In genomic region chr15:74205593-74205969, GRCh38 we compare ENCODE assay signal across 23 cellular contexts. TPM values are rescaled to one million over a fixed set of nuclear protein-coding genes. Genes with fewer than 3 reads are reported as not detected.
DNase-seq lines count a peak whose midpoint lies in the region; FAIRE-seq and TF ChIP-seq lines count a peak whose summit lies in the region.
"Had no signal": no experiment of that assay in that cellular context is flagged by ENCODE, and none has a peak within 500 bp of the region (broad histone marks: within the 10 kb centered on the region; RNA-seq: fewer than 3 reads in every experiment).

No MANE protein-coding gene starts in this region.

- H2BK15ac ChIP-seq in H1 (ENCODE audit: low read length) (peak overlapping the region; percentile 88; the same call in 1 of the 2 replicates), H9 (ENCODE audit: low read depth, low read length) (no peak overlapping the region)

- peaks cover 88% of the 10 kb centered on the region for H3K4me1 ChIP-seq in Loucy (ENCODE audit: insufficient read depth, low read length, poor library complexity, severe bottlenecking)
- peaks cover 9 to 71% (median 50%) of the 10 kb centered on the region in 4 experiments for H3K4me1 ChIP-seq in H1 (replicated peaks in 1 of 4; ENCODE audit: control insufficient read depth in 3 of 4, insufficient read depth in 4 of 4, low read length in 3 of 4)
- peaks cover 60% of the 10 kb centered on the region for H3K4me1 ChIP-seq in neural progenitor cell
- H3K4me1 ChIP-seq in H9 (ENCODE audit: insufficient read depth, low read length) = peaks cover 23% of the 10 kb centered on the region; the same call in 1 of the 2 replicates

- POLR2A ChIA-PET in H1 (lab: Charles Lee; ENCODE audit: partially characterized antibody) = interaction anchor here (2.0 to 7.3 kb wide), 2 partner anchors 9 to 17 kb away, joined by 6 to 58 read pairs; no protein-coding TSS in a partner anchor

- H3K36me3 Mint-ChIP-seq in neural progenitor cell (no peaks in the 10 kb centered on the region), H9 (ENCODE audit: insufficient read depth in 1 of 3, low read depth in 3 of 3) (peaks cover 7 to 10% (median 9%) of the 10 kb centered on the region in 3 experiments; a peak in 6 of 7 replicates), Calu3 (ENCODE audit: insufficient read depth, unreplicated experiment) (peaks cover 25% of the 10 kb centered on the region)
- H3K36me3 Mint-ChIP-seq: CD14-positive monocyte, IgD-negative memory B cell had no signal

- peaks cover 27% of the 10 kb centered on the region for H3K27me3 Mint-ChIP-seq in neural progenitor cell (ENCODE audit: insufficient read depth, low read depth)
- peaks cover 52% of the 10 kb centered on the region for H3K27me3 Mint-ChIP-seq in H9 (ENCODE audit: low read depth)
- H3K27me3 Mint-ChIP-seq in Calu3 (ENCODE audit: unreplicated experiment) = peaks cover 9% of the 10 kb centered on the region

- H3K79me1 ChIP-seq in H1 (ENCODE audit: low read depth, low read length) = peaks cover 3% of the 10 kb centered on the region; the same call in 1 of the 2 replicates
- no peaks in the 10 kb centered on the region for H3K79me1 ChIP-seq in H9 (ENCODE audit: insufficient read depth, low read depth, low read length, poor library complexity, severe bottlenecking)

- peaks cover 4% of the 10 kb centered on the region; the same call in 1 of the 2 replicates for H3K23me2 ChIP-seq in H1 (ENCODE audit: low read depth, low read length)
- H3K23me2 ChIP-seq in H9 (ENCODE audit: insufficient read length, low read depth, low read length, poor library complexity, severe bottlenecking) = peaks cover 18% of the 10 kb centered on the region

- no peak overlapping the region for H2BK120ac ChIP-seq in H1 (replicated peaks; ENCODE audit: low read depth, low read length)
- no peak overlapping the region for H2BK120ac ChIP-seq in H9 (ENCODE audit: low read depth, low read length, poor library complexity, severe bottlenecking)

- TF ChIP-seq CTCF in Loucy (conservative IDR thresholded peaks at IDR 0.05; ENCODE audit: low read length) (no peak), H1 (IDR thresholded peaks at IDR 0.05; ENCODE audit: control extremely low read depth in 1 of 3, insufficient read depth in 1 of 3, low read depth in 1 of 3, low read length in 3 of 3) (no peak), neural progenitor cell (IDR thresholded peaks at IDR 0.05) (no peak), H9 (conservative IDR thresholded peaks at IDR 0.05) (no peak), Calu3 (IDR thresholded peaks at IDR 0.05; ENCODE audit: unreplicated experiment) (no peak)

- peak overlapping the region; percentile 91 for H3K4me2 ChIP-seq in Loucy (ENCODE audit: low read depth, low read length, poor library complexity, severe bottlenecking)
- H3K4me2 ChIP-seq in H1 (ENCODE audit: insufficient read depth in 1 of 2, low read depth in 2 of 2, low read length in 2 of 2) = no peak overlapping the region
- H3K4me2 ChIP-seq in neural progenitor cell = no peak overlapping the region
- no peak overlapping the region for H3K4me2 ChIP-seq in H9 (ENCODE audit: insufficient read depth, insufficient read length, low read length)
- H3K4me2 ChIP-seq: KMS-11 had no signal

- no TSS peak for BruUV-seq in Calu3 (replicated peaks; lab: Mats Ljungman, UMichigan)

- H4K8ac ChIP-seq in H1 (ENCODE audit: extremely low read depth, insufficient read depth, low read length) = no peak overlapping the region
- H4K8ac ChIP-seq in H9 (replicated peaks; ENCODE audit: insufficient read length, low read depth, low read length) = no peak overlapping the region

- 0 out of 2 replicates have a peak overlapping the region, but pooled peaks have one; percentile 19 for H2BK12ac ChIP-seq in H1 (ENCODE audit: low read depth, low read length)
- H2BK12ac ChIP-seq in H9 (ENCODE audit: insufficient read length, low read depth, low read length) = no peak overlapping the region

- H3K36me3 ChIP-seq in Loucy (ENCODE audit: insufficient read depth, low read length) (peaks cover 10% of the 10 kb centered on the region; the same call in 1 of the 2 replicates), H1 (ENCODE audit: control insufficient read depth in 2 of 4, insufficient read depth in 4 of 4, low read length in 3 of 4) (no peaks in the 10 kb centered on the region), neural progenitor cell (no peaks in the 10 kb centered on the region)
- H3K36me3 ChIP-seq: SJSA1 had no signal

- H2BK20ac ChIP-seq in H1 (ENCODE audit: low read length) (no peak overlapping the region), H9 (ENCODE audit: low read depth, low read length, poor library complexity, severe bottlenecking) (no peak overlapping the region)

- H4K20me1 ChIP-seq in Loucy (ENCODE audit: insufficient read depth, low read length, poor library complexity, severe bottlenecking) (peaks cover 14% of the 10 kb centered on the region), H1 (replicated peaks in 1 of 2; ENCODE audit: control insufficient read depth in 1 of 2, insufficient read depth in 2 of 2, low read length in 2 of 2) (no peaks in the 10 kb centered on the region), neural progenitor cell (ENCODE audit: low read depth) (no peaks in the 10 kb centered on the region), H9 (ENCODE audit: control insufficient read depth, insufficient read depth, insufficient read length) (no peaks in the 10 kb centered on the region)

- peak overlapping the region; percentile 3; the same call in 1 of the 2 replicates for H2AK5ac ChIP-seq in H1 (ENCODE audit: low read depth, low read length)
- no peak overlapping the region for H2AK5ac ChIP-seq in H9 (ENCODE audit: insufficient read length, low read length)

- WGBS in H1 (ENCODE audit: extremely low coverage in 1 of 2, insufficient coverage in 1 of 2, insufficient read length in 1 of 2, insufficient replicate concordance in 2 of 2, low coverage in 1 of 2, low lambda C conversion rate in 2 of 2, missing lambda C conversion rate in 1 of 2), 2 experiments = 90% methylated on average over 4 of the region's 4 CpGs; no CpG with 5 or more reads in 1 of the 2 experiments
- WGBS in H9 (ENCODE audit: extremely low coverage, insufficient read length, low lambda C conversion rate) = no CpG with 5 or more reads among the region's 4 CpGs

- H3K79me2 ChIP-seq in Loucy (ENCODE audit: insufficient read depth, low read length) = peaks cover 93% of the 10 kb centered on the region
- H3K79me2 ChIP-seq in H1 (ENCODE audit: control insufficient read depth in 1 of 2, insufficient read depth in 2 of 2, low read length in 2 of 2) = 0 out of 4 replicates have a peak, but pooled peaks cover 0 to 3% of the 10 kb centered on the region in 2 experiments
- H3K79me2 ChIP-seq in neural progenitor cell (ENCODE audit: low read depth) = no peaks in the 10 kb centered on the region
- no peaks in the 10 kb centered on the region for H3K79me2 ChIP-seq in H9 (ENCODE audit: insufficient read depth, low read length)

- no peak overlapping the region for H3K14ac ChIP-seq in H1 (ENCODE audit: insufficient read length)
- no peak overlapping the region for H3K14ac ChIP-seq in H9 (ENCODE audit: insufficient read depth, low read length)

- no peak for TF ChIP-seq RAD21 in H1 (IDR thresholded peaks at IDR 0.05 in 1 of 2, conservative IDR thresholded peaks at IDR 0.05 in 1 of 2; ENCODE audit: low read depth in 2 of 2, low read length in 2 of 2)

- H3K4me3 ChIP-seq in Loucy (ENCODE audit: low read length, poor library complexity, severe bottlenecking) = peak overlapping the region; percentile 75
- H3K4me3 ChIP-seq in H1 (ENCODE audit: extremely low read depth in 1 of 4, insufficient read depth in 2 of 4, low read depth in 3 of 4, low read length in 4 of 4) = no peak overlapping the region
- H3K4me3 ChIP-seq in neural progenitor cell = no peak overlapping the region
- H3K4me3 ChIP-seq: SJSA1 had no signal

- H3K9ac ChIP-seq in Loucy (ENCODE audit: low read depth, low read length, poor library complexity, severe bottlenecking) (peak overlapping the region; percentile 90), H1 (replicated peaks in 1 of 4; ENCODE audit: extremely low read depth in 1 of 4, low read depth in 3 of 4, low read length in 3 of 4) (no peak overlapping the region), neural progenitor cell (no peak overlapping the region), H9 (ENCODE audit: extremely low read depth, insufficient read length, low read length) (no peak overlapping the region)
- H3K9ac ChIP-seq: KMS-11 had no signal

- H2BK5ac ChIP-seq in H1 (ENCODE audit: low read depth, low read length) (no peak overlapping the region; the same call in 1 of the 2 replicates), H9 (ENCODE audit: insufficient read length, low read length) (no peak overlapping the region)

- intact Hi-C loops in Calu3 (cut with micrococcal nuclease; ENCODE audit: unreplicated experiment) = no loop called here

- H3K9me3 ChIP-seq in Loucy (ENCODE audit: insufficient read depth, low read depth, low read length) (no peaks in the 10 kb centered on the region), H1 (ENCODE audit: insufficient read depth in 2 of 2, low read depth in 1 of 2, low read length in 1 of 2) (no peaks in the 10 kb centered on the region), neural progenitor cell (ENCODE audit: low read depth) (no peaks in the 10 kb centered on the region), H9 (ENCODE audit: control insufficient read depth, low read depth, low read length) (no peaks in the 10 kb centered on the region)
- H3K9me3 ChIP-seq: SJSA1 had no signal

- no peak for TF ChIP-seq EP300 in H1 (IDR thresholded peaks at IDR 0.05; ENCODE audit: borderline replicate concordance in 1 of 2, low read depth in 2 of 2, low read length in 2 of 2)

- H4K5ac ChIP-seq in H1 (ENCODE audit: insufficient read length, low read depth, low read length) (no peak overlapping the region), H9 (ENCODE audit: insufficient read length, low read depth, low read length) (no peak overlapping the region)

- H3K9me3 Mint-ChIP-seq in neural progenitor cell (no peaks in the 10 kb centered on the region), H9 (no peaks in the 10 kb centered on the region), Calu3 (ENCODE audit: low read depth, unreplicated experiment) (no peaks in the 10 kb centered on the region)
- H3K9me3 Mint-ChIP-seq: CD14-positive monocyte; CD8-positive, alpha-beta memory T cell had no signal

- FAIRE-seq in H1 (lab: Jason Lieb, UNC) = no peak
- FAIRE-seq: H54 had no signal

- no peaks in the 10 kb centered on the region for H3K27me3 ChIP-seq in Loucy (ENCODE audit: insufficient read depth, low read length, poor library complexity, severe bottlenecking)
- H3K27me3 ChIP-seq in H1 (replicated peaks in 1 of 4; ENCODE audit: control insufficient read depth in 3 of 4, extremely low read depth in 1 of 4, insufficient read depth in 3 of 4, low read length in 3 of 4) = peaks cover 0 to 11% (median 4%) of the 10 kb centered on the region in 4 experiments; a peak in 2 of 7 replicates
- no peaks in the 10 kb centered on the region for H3K27me3 ChIP-seq in neural progenitor cell
- no peaks in the 10 kb centered on the region for H3K27me3 ChIP-seq in H9 (ENCODE audit: insufficient read depth, low read length)
- H3K27me3 ChIP-seq: SJSA1 had no signal

- DNase-seq in H1 (ENCODE audit: low read depth in 1 of 2, low spot score in 2 of 2) = no peak
- DNase-seq in neural progenitor cell (ENCODE audit: low spot score) = no peak
- DNase-seq in H9 = no peak
- no peak for DNase-seq in stimulated activated CD4-positive, alpha-beta T cell treated with anti-CD3 and anti-CD28 coated beads, Interleukin-4, amount 100 ng/mL, for 24 hours
- no peak for DNase-seq in globus pallidus (ENCODE audit: low spot score)
- DNase-seq in Calu3 = no peak
- DNase-seq: CD8-positive, alpha-beta memory T cell; DMS79 treated with DMSO at 0.1 percent for 48 hours; GF-D8; NCI-H1092 treated with DMSO at 0.1 percent for 48 hours; NCI-H1436; NCI-H187; NCI-H2081 treated with DMSO at 0.1 percent for 48 hours; NCI-H526; Right ventricle myocardium superior; RPMI8226 had no signal

- H2AFZ ChIP-seq in Loucy (ENCODE audit: low read length) = no peak overlapping the region
- no peak overlapping the region for H2AFZ ChIP-seq in H1 (ENCODE audit: low read length)
- no peak overlapping the region for H2AFZ ChIP-seq in neural progenitor cell (replicated peaks)
- H2AFZ ChIP-seq in H9 (ENCODE audit: low read length) = no peak overlapping the region

- TF ChIP-seq POLR2A in H1 (IDR thresholded peaks at IDR 0.05; ENCODE audit: control extremely low read depth in 1 of 2, low read depth in 2 of 2, low read length in 2 of 2) = no peak

- H3K23ac ChIP-seq in H1 (ENCODE audit: insufficient read length) (no peak overlapping the region), H9 (ENCODE audit: insufficient read length, low read depth, low read length) (no peak overlapping the region)

- no peak overlapping the region for H3K56ac ChIP-seq in H1 (replicated peaks; ENCODE audit: insufficient read length, low read depth, low read length)
- H3K56ac ChIP-seq in H9 (ENCODE audit: insufficient read length, low read depth, low read length) = no peak overlapping the region

- no peak overlapping the region for H3T11ph ChIP-seq in H9 (ENCODE audit: low read length)

- peak overlapping the region; percentile 53 for H3K27ac Mint-ChIP-seq in neural progenitor cell
- H3K27ac Mint-ChIP-seq in H9 = no peak overlapping the region
- H3K27ac Mint-ChIP-seq in Calu3 (ENCODE audit: unreplicated experiment) = no peak overlapping the region
- H3K27ac Mint-ChIP-seq: CD14-positive monocyte; CD8-positive, alpha-beta memory T cell; IgD-negative memory B cell had no signal

- H3F3A ChIP-seq in Loucy (ENCODE audit: low read depth) = peaks cover 7% of the 10 kb centered on the region
- H3F3A ChIP-seq in neural progenitor cell (ENCODE audit: low read depth) = peaks cover 53% of the 10 kb centered on the region

- peaks cover 92% of the 10 kb centered on the region for H3K4me1 Mint-ChIP-seq in neural progenitor cell
- H3K4me1 Mint-ChIP-seq in H9 = peaks cover 71 to 79% of the 10 kb centered on the region in 2 experiments
- H3K4me1 Mint-ChIP-seq in Calu3 (ENCODE audit: low read depth, unreplicated experiment) = peaks cover 53% of the 10 kb centered on the region
- H3K4me1 Mint-ChIP-seq: CD8-positive, alpha-beta memory T cell; IgD-negative memory B cell had no signal

- H3K27ac ChIP-seq in H1 (ENCODE audit: low read depth, low read length) = no peak overlapping the region
- H3K27ac ChIP-seq in neural progenitor cell = no peak overlapping the region
- H3K27ac ChIP-seq in H9 (ENCODE audit: insufficient read length, low read depth, low read length) = no peak overlapping the region
- H3K27ac ChIP-seq: KMS-11, SJSA1 had no signal

- no peak overlapping the region for H3K4me3 Mint-ChIP-seq in neural progenitor cell
- H3K4me3 Mint-ChIP-seq in H9 = no peak overlapping the region
- H3K4me3 Mint-ChIP-seq in Calu3 (ENCODE audit: low read depth, unreplicated experiment) = no peak overlapping the region
- H3K4me3 Mint-ChIP-seq: CD14-positive monocyte; CD8-positive, alpha-beta memory T cell had no signal

- peak overlapping the region; percentile 46 for H4K91ac ChIP-seq in H1 (replicated peaks; ENCODE audit: insufficient read length, low read length)
- H4K91ac ChIP-seq in H9 (ENCODE audit: insufficient read length, low read depth, low read length) = no peak overlapping the region

- H3K18ac ChIP-seq in H1 (ENCODE audit: extremely low read depth, low read length) (no peak overlapping the region), H9 (ENCODE audit: insufficient read length, low read depth, low read length) (no peak overlapping the region)

- H3K9me2 ChIP-seq in Loucy (replicated peaks; ENCODE audit: low read depth, low read length) = no peaks in the 10 kb centered on the region

- H3K4ac ChIP-seq in H1 (replicated peaks; ENCODE audit: insufficient read length, low read depth, low read length) (no peak overlapping the region), H9 (ENCODE audit: low read depth, low read length) (no peak overlapping the region)

- CTCF ChIA-PET in H1 (lab: Charles Lee; ENCODE audit: partially characterized antibody) (interaction anchor here (0.8 to 2.2 kb wide), 7 partner anchors 8 to 115 kb away, joined by 3 to 5 read pairs (median 4); no protein-coding TSS in a partner anchor), Calu3 (lab: Charles Lee) (no interaction called here)

RNA-seq across cellular contexts. Expression of gene STRA6, which starts 3.0 kb away (rescaled TPM):
- 7.6 and 9.3 TPM in 2 replicates for total RNA-seq in H1 (2021; fragmentation: NEBNext Ultra II Directional; extraction: Animal tissue kit (Norgen Biotek cat#: 25700))
- polyA plus RNA-seq in H1 (2011; rRNA removed) = 14.5 and 21.0 TPM in 2 replicates
- 11.5 TPM for polyA plus RNA-seq in H1 (2011; cell fraction: cytosol; rRNA removed)
- 54.5 TPM for polyA plus RNA-seq in H1 (2011; cell fraction: nucleus; rRNA removed)
- polyA plus RNA-seq in H1 (2012, experiment 1 of 2) = 9.8 to 16.3 TPM (median 13.8 TPM) in 4 replicates
- 11.1 TPM for polyA plus RNA-seq in H1 (2012, experiment 2 of 2)
- polyA plus RNA-seq in H1 (2013, experiment 1 of 2) = 15.0 TPM
- 14.0 TPM for polyA plus RNA-seq in H1 (2013, experiment 2 of 2)
- 13.8 and 14.4 TPM in 2 replicates for polyA minus RNA-seq in H1 (2011; rRNA and poly(A)+ RNA removed)
- polyA minus RNA-seq in H1 (2011; cell fraction: cytosol; rRNA and poly(A)+ RNA removed) = 7.7 TPM
- polyA minus RNA-seq in H1 (2011; cell fraction: nucleus; rRNA and poly(A)+ RNA removed) = 39.6 TPM
- total RNA-seq in neural progenitor cell (ENCODE audit: low replicate concordance) = 3.1 and 5.9 TPM in 2 replicates
- 11.2 and 12.8 TPM in 2 replicates for total RNA-seq in H9 (2021)
- 5.9 and 8.4 TPM in 2 replicates for total RNA-seq in Calu3 (2022)
- total RNA-seq: CD8-positive, alpha-beta memory T cell; Right ventricle myocardium superior had no signal
- polyA plus RNA-seq: CD14-positive monocyte; CD8-positive, alpha-beta memory T cell; IgD-negative memory B cell had no signal

RNA-seq across cellular contexts. Expression of gene CCDC33, which starts 30.5 kb away (rescaled TPM):
- 1.0 and 2.0 TPM in 2 replicates for total RNA-seq in H1 (2021; fragmentation: NEBNext Ultra II Directional; extraction: Animal tissue kit (Norgen Biotek cat#: 25700))
- polyA plus RNA-seq in H1 (2011; rRNA removed) = 2.7 and 3.3 TPM in 2 replicates
- polyA plus RNA-seq in H1 (2011; cell fraction: cytosol; rRNA removed) = 4.3 TPM
- polyA plus RNA-seq in H1 (2011; cell fraction: nucleus; rRNA removed) = 3.7 TPM
- 2.1 to 3.9 TPM (median 3.0 TPM) in 4 replicates for polyA plus RNA-seq in H1 (2012, experiment 1 of 2)
- polyA plus RNA-seq in H1 (2012, experiment 2 of 2) = 1.3 TPM
- 2.0 TPM for polyA plus RNA-seq in H1 (2013, experiment 1 of 2)
- polyA plus RNA-seq in H1 (2013, experiment 2 of 2) = 1.5 TPM
- 0.61 and 2.4 TPM in 2 replicates for polyA minus RNA-seq in H1 (2011; rRNA and poly(A)+ RNA removed)
- polyA minus RNA-seq in H1 (2011; cell fraction: cytosol; rRNA and poly(A)+ RNA removed) = 3.3 TPM
- 11.1 TPM for polyA minus RNA-seq in H1 (2011; cell fraction: nucleus; rRNA and poly(A)+ RNA removed)
- total RNA-seq in neural progenitor cell (ENCODE audit: low replicate concordance) (1.9 TPM in 1 of 2 replicates, not detected in the other), H9 (2021) (4.5 and 4.6 TPM in 2 replicates), Calu3 (2022) (2.1 and 2.7 TPM in 2 replicates)
- total RNA-seq: A673; CD8-positive, alpha-beta memory T cell; Right ventricle myocardium superior; SJSA1 had no signal
- polyA plus RNA-seq: CD14-positive monocyte; CD8-positive, alpha-beta memory T cell; IgD-negative memory B cell had no signal

RNA-seq across cellular contexts. Expression of gene ISLR, which starts 32.1 kb away (rescaled TPM):
- total RNA-seq in H1 (2021; fragmentation: NEBNext Ultra II Directional; extraction: Animal tissue kit (Norgen Biotek cat#: 25700)) = 0.35 TPM in 1 of 2 replicates, not detected in the other
- polyA plus RNA-seq in H1 (2011; rRNA removed) = 0.29 and 0.82 TPM in 2 replicates
- polyA plus RNA-seq in H1 (2011; cell fraction: cytosol; rRNA removed) = 0.27 TPM
- 1.0 TPM for polyA plus RNA-seq in H1 (2011; cell fraction: nucleus; rRNA removed)
- polyA plus RNA-seq in H1 (2012, experiment 1 of 2) = 0.21 to 0.28 TPM (median 0.27 TPM) in 4 replicates
- polyA plus RNA-seq in H1 (2012, experiment 2 of 2) = 0.35 TPM
- 1.0 TPM for polyA plus RNA-seq in H1 (2013, experiment 1 of 2)
- 0.98 TPM for polyA plus RNA-seq in H1 (2013, experiment 2 of 2)
- 0.13 and 0.78 TPM in 2 replicates for polyA minus RNA-seq in H1 (2011; rRNA and poly(A)+ RNA removed)
- polyA minus RNA-seq in H1 (2011; cell fraction: cytosol; rRNA and poly(A)+ RNA removed) = not detected
- polyA minus RNA-seq in H1 (2011; cell fraction: nucleus; rRNA and poly(A)+ RNA removed) = 0.90 TPM
- total RNA-seq in neural progenitor cell (ENCODE audit: low replicate concordance) (0.68 TPM in 1 of 2 replicates, not detected in the other), H9 (2021) (0.11 and 0.35 TPM in 2 replicates), Calu3 (2022) (not detected in 2 replicates)
- total RNA-seq: CD8-positive, alpha-beta memory T cell; SJSA1 had no signal
- polyA plus RNA-seq: CD14-positive monocyte; CD8-positive, alpha-beta memory T cell; IgD-negative memory B cell had no signal
